ENCODE assay signal across 8 cellular contexts in the genomic region with DNA sequence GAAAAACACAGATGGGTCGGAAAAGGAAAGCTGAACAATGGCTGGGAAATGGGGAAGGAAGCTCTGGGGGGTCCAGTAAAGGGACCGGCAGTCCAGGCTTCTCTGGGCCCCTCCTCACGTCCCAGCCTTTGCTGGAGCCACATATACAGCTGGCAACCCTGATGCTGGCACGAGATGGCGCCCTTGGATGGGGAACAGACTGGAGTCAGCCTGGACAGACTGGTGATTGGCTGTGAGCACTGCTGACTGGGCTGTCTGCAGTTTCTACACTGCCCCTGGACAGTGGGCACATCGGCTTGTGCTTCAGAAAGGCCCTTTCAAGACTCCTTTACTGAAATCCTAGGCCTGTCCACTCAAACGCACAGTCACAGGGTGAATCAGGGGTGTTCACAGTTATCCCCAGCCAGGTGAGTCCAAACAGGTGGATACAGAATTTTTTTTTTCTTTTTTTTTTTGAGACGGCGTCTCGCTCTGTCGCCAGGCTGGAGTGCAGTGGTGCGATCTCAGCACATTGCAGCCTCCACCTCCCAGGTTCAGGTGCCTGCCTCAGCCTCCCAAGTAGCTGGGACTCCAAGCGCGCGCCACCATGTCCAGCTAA. TPM values are rescaled to one million over a fixed set of nuclear protein-coding genes. Genes with fewer than 3 reads are reported as not detected.
A peak's percentile ranks its signal among the peaks of the same experiment; 100 is the strongest.
DNase-seq lines count a peak whose midpoint lies in the region; ATAC-seq and TF ChIP-seq lines count a peak whose summit lies in the region.

No MANE protein-coding gene starts in this region.

- H3K27me3 Mint-ChIP-seq in osteocyte (ENCODE audit: unreplicated experiment) = peaks cover 29% of the 10 kb centered on the region

- no peak overlapping the region for H3K4me3 Mint-ChIP-seq in osteocyte (ENCODE audit: unreplicated experiment)

- no peaks in the 10 kb centered on the region for H3K36me3 ChIP-seq in Peyer's patch

- H3K36me3 Mint-ChIP-seq in osteocyte (ENCODE audit: unreplicated experiment) = no peaks in the 10 kb centered on the region

- no peaks in the 10 kb centered on the region for H3K27me3 ChIP-seq in Peyer's patch

- H3K4me1 ChIP-seq in Peyer's patch = no peaks in the 10 kb centered on the region

- H3K4me1 Mint-ChIP-seq in osteocyte (ENCODE audit: unreplicated experiment) = peaks cover 9% of the 10 kb centered on the region

- no peak for TF ChIP-seq POLR2A in Peyer's patch (IDR thresholded peaks at IDR 0.05)

- no peak overlapping the region for H3K4me3 ChIP-seq in Peyer's patch

- H3K27ac Mint-ChIP-seq in osteocyte (ENCODE audit: unreplicated experiment) = no peak overlapping the region

- no peaks in the 10 kb centered on the region for H3K9me3 ChIP-seq in Peyer's patch

- DNase-seq in DMS53 treated with DMSO at 0.1 percent for 48 hours (lab: John Stamatoyannopoulos, UW; ENCODE audit: unreplicated experiment) = peak; percentile 75
- DNase-seq in LoVo (ENCODE audit: low spot score) = peak; percentile 59
- DNase-seq in Peyer's patch = peak; percentile 36 to 87 (median 84)
- peak; percentile 10 for DNase-seq in activated effector memory CD4-positive, alpha-beta T cell treated with Interleukin-2 at 50 U/mL for 16 hours
- peak; percentile 55 for DNase-seq in germinal center (ENCODE audit: low spot score)
- DNase-seq in osteocyte (ENCODE audit: extremely low spot score, unreplicated experiment) = peak; percentile 93
- peak; percentile 86 for DNase-seq in ureter (ENCODE audit: low spot score)

- no peak for ATAC-seq in HG02759 (IDR thresholded peaks at IDR 0.05; ENCODE audit: unreplicated experiment)

- no peaks in the 10 kb centered on the region for H3K9me3 Mint-ChIP-seq in osteocyte (ENCODE audit: unreplicated experiment)

- peak in 4 of 6 experiments; percentile 50 to 85 (median 82) for TF ChIP-seq CTCF in Peyer's patch (IDR thresholded peaks at IDR 0.05)
- TF ChIP-seq CTCF in osteocyte (IDR thresholded peaks at IDR 0.05) = peak; percentile 94

- H3K27ac ChIP-seq in Peyer's patch = no peak overlapping the region

RNA-seq across cellular contexts. Expression of a gene that starts 31.1 kb away (rescaled TPM):
- total RNA-seq in Peyer's patch = 10 to 100 TPM; 25.7 to 38.0 (median 32.5) TPM
- 22.5 and 23.6 TPM in 2 replicates for total RNA-seq in osteocyte
- 22.4 TPM for total RNA-seq in ureter

Comparison
In these comparisons a context has a peak if more than half of its experiments do, and no peak if none do; other contexts are left out.
1. DNase-seq: peak in every context shown above with its lines; median percentile 93 in osteocyte; 86 in ureter; 84 in Peyer's patch; 75 in DMS53 treated with DMSO at 0.1 percent for 48 hours; 59 in LoVo; 55 in germinal center; 10 in activated effector memory CD4-positive, alpha-beta T cell treated with Interleukin-2 at 50 U/mL for 16 hours.